Comparison of ENCODE assay signal across 18 cellular contexts in the genomic region with DNA sequence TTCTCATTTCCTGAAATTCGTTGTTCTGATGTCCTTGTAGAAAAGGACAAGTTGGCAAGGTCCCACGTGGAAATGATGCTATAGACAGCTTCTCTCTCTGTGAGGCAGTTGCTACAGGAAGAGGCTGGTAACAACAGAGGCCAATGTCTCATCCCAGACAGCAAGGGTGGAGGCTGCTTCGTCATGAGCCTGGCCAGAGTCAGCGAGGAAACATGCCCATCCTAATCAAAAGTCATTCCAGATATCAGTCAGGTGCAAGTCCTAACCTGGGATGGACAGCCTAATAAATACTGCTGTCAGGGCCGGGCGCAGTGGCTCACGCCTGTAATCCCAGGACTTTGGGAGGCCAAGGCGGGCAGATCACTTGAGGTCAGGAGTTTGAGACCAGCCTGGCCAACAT. TPM values are rescaled to one million over a fixed set of nuclear protein-coding genes. Genes with fewer than 3 reads are reported as not detected.
DNase-seq lines count a peak whose midpoint lies in the region; ATAC-seq and TF ChIP-seq lines count a peak whose summit lies in the region.
"Had no signal": no experiment of that assay in that cellular context is flagged by ENCODE, and none has a peak within 500 bp of the region (broad histone marks: within the 10 kb centered on the region; RNA-seq: fewer than 3 reads in every experiment).

No MANE protein-coding gene starts in this region.

- no peaks in the 10 kb centered on the region for H3K27me3 ChIP-seq in muscle layer of duodenum (ENCODE audit: low read depth, low read length)
- H3K27me3 ChIP-seq in tibial artery = no peaks in the 10 kb centered on the region
- H3K27me3 ChIP-seq: adrenal gland, BLaER1 had no signal

- H3K4me1 ChIP-seq in muscle layer of duodenum (ENCODE audit: control insufficient read depth in 1 of 2, insufficient read depth in 2 of 2, low read length in 2 of 2) (peaks cover 9 to 20% of the 10 kb centered on the region in 2 donors), tibial artery (peaks cover 0 to 66% (median 47%) of the 10 kb centered on the region in 4 donors)

- H3K4me3 Mint-ChIP-seq in activated CD8-positive, alpha-beta memory T cell treated with anti-CD3 and anti-CD28 coated beads, Interleukin-2, amount 10 ng/mL, durations not matched to agents 7 days and 5 days = no peak overlapping the region
- H3K4me3 Mint-ChIP-seq: activated CD8-positive, alpha-beta T cell treated with anti-CD3 and anti-CD28 coated beads for 36 hours; endodermal cell; GM23338; IgD-negative memory B cell; stimulated activated naive CD8-positive, alpha-beta T cell treated with anti-CD3 and anti-CD28 coated beads, Interleukin-15, amount 100 ng/mL, for 72 hours; T-cell had no signal

- ATAC-seq in activated CD8-positive, alpha-beta memory T cell treated with anti-CD3 and anti-CD28 coated beads, Interleukin-2, amount 10 ng/mL, durations not matched to agents 7 days and 5 days = no peak
- ATAC-seq: activated CD8-positive, alpha-beta T cell treated with anti-CD3 and anti-CD28 coated beads for 36 hours; GM23338; stimulated activated naive CD8-positive, alpha-beta T cell treated with anti-CD3 and anti-CD28 coated beads, Interleukin-15, amount 100 ng/mL, for 72 hours; T-cell had no signal

- intact Hi-C loops in tibial artery (cut with DNase I; ENCODE audit: low total_unique reads) = no loop called here

- peak overlapping the region; percentile 76 for H3K27ac ChIP-seq in RWPE1
- peak overlapping the region; percentile 90 for H3K27ac ChIP-seq in muscle layer of duodenum (ENCODE audit: low read length)
- H3K27ac ChIP-seq in tibial artery = peak overlapping the region; percentile 88 to 99
- H3K27ac ChIP-seq: BLaER1, WERI-Rb-1 had no signal

- H3K4me1 Mint-ChIP-seq in activated CD8-positive, alpha-beta memory T cell treated with anti-CD3 and anti-CD28 coated beads, Interleukin-2, amount 10 ng/mL, durations not matched to agents 7 days and 5 days = peaks cover 18% of the 10 kb centered on the region

- no peaks in the 10 kb centered on the region for H3K9me3 ChIP-seq in muscle layer of duodenum (ENCODE audit: control insufficient read depth in 1 of 2, low read length in 2 of 2)
- no peaks in the 10 kb centered on the region for H3K9me3 ChIP-seq in tibial artery
- H3K9me3 ChIP-seq: adrenal gland, BLaER1 had no signal

- no peak overlapping the region for H3K27ac Mint-ChIP-seq in activated CD8-positive, alpha-beta memory T cell treated with anti-CD3 and anti-CD28 coated beads, Interleukin-2, amount 10 ng/mL, durations not matched to agents 7 days and 5 days
- H3K27ac Mint-ChIP-seq: activated CD8-positive, alpha-beta T cell treated with anti-CD3 and anti-CD28 coated beads for 36 hours; endodermal cell; GM23338; stimulated activated naive CD8-positive, alpha-beta T cell treated with anti-CD3 and anti-CD28 coated beads, Interleukin-15, amount 100 ng/mL, for 72 hours had no signal

- H3K9me3 Mint-ChIP-seq in activated CD8-positive, alpha-beta memory T cell treated with anti-CD3 and anti-CD28 coated beads, Interleukin-2, amount 10 ng/mL, durations not matched to agents 7 days and 5 days (ENCODE audit: low read depth) = no peaks in the 10 kb centered on the region
- H3K9me3 Mint-ChIP-seq: activated CD8-positive, alpha-beta T cell treated with anti-CD3 and anti-CD28 coated beads for 36 hours; endodermal cell; GM23338; IgD-negative memory B cell; stimulated activated naive CD8-positive, alpha-beta T cell treated with anti-CD3 and anti-CD28 coated beads, Interleukin-15, amount 100 ng/mL, for 72 hours; T-cell had no signal

- peaks cover 3% of the 10 kb centered on the region for H3K27me3 Mint-ChIP-seq in activated CD8-positive, alpha-beta memory T cell treated with anti-CD3 and anti-CD28 coated beads, Interleukin-2, amount 10 ng/mL, durations not matched to agents 7 days and 5 days
- H3K27me3 Mint-ChIP-seq: activated CD8-positive, alpha-beta T cell treated with anti-CD3 and anti-CD28 coated beads for 36 hours; IgD-negative memory B cell; T-cell had no signal

- H3K4me3 ChIP-seq in epithelial cell of esophagus (ENCODE audit: low read length) = no peak overlapping the region
- H3K4me3 ChIP-seq in muscle layer of duodenum (ENCODE audit: low read depth in 1 of 2, low read length in 2 of 2) = no peak overlapping the region
- no peak overlapping the region for H3K4me3 ChIP-seq in tibial artery
- H3K4me3 ChIP-seq: adrenal gland, BLaER1, GM23338 had no signal

- no peaks in the 10 kb centered on the region for H3K36me3 Mint-ChIP-seq in activated CD8-positive, alpha-beta memory T cell treated with anti-CD3 and anti-CD28 coated beads, Interleukin-2, amount 10 ng/mL, durations not matched to agents 7 days and 5 days
- H3K36me3 Mint-ChIP-seq: T-cell had no signal

- TF ChIP-seq CTCF in RWPE1 (conservative IDR thresholded peaks at IDR 0.05; ENCODE audit: low read depth) = no peak
- TF ChIP-seq CTCF in epithelial cell of esophagus (IDR thresholded peaks at IDR 0.05; ENCODE audit: insufficient read depth, low read depth, low read length, missing control alignments) = no peak
- no peak for TF ChIP-seq CTCF in tibial artery (IDR thresholded peaks at IDR 0.05)

- no peak for DNase-seq in RWPE1 (ENCODE audit: low spot score)
- peak; percentile 93 for DNase-seq in epithelial cell of esophagus (ENCODE audit: low read depth)
- no peak for DNase-seq in tibial artery
- no peak for DNase-seq in midbrain (lab: John Stamatoyannopoulos, UW)
- no peak for DNase-seq in activated CD8-positive, alpha-beta memory T cell treated with anti-CD3 and anti-CD28 coated beads, Interleukin-2, amount 10 ng/mL, durations not matched to agents 7 days and 5 days
- no peak for DNase-seq in NCI-H2081 (lab: John Stamatoyannopoulos, UW)
- DNase-seq: activated CD8-positive, alpha-beta T cell treated with anti-CD3 and anti-CD28 coated beads for 36 hours; adrenal gland; endodermal cell; NCI-H187 treated with DMSO at 0.1 percent for 48 hours; NCI-H446 treated with DMSO at 0.1 percent for 48 hours; stimulated activated naive CD8-positive, alpha-beta T cell treated with anti-CD3 and anti-CD28 coated beads, Interleukin-15, amount 100 ng/mL, for 72 hours; T-cell; WERI-Rb-1 had no signal

- POLR2A ChIA-PET in RWPE1 (lab: Yijun Ruan, JAX; ENCODE audit: low non-redundant PET) = no interaction called here

- H3K36me3 ChIP-seq in muscle layer of duodenum (ENCODE audit: control insufficient read depth in 1 of 2, insufficient read depth in 2 of 2, low read length in 2 of 2) (peaks cover 0 to 15% of the 10 kb centered on the region in 2 donors), tibial artery (no peaks in the 10 kb centered on the region)
- H3K36me3 ChIP-seq: adrenal gland, BLaER1, WERI-Rb-1 had no signal

- CTCF ChIA-PET in RWPE1 (lab: Yijun Ruan, JAX) = no interaction called here
- CTCF ChIA-PET in activated CD8-positive, alpha-beta memory T cell treated with anti-CD3 and anti-CD28 coated beads, Interleukin-2, amount 10 ng/mL, durations not matched to agents 7 days and 5 days (lab: Charles Lee) = interaction anchor here (1.8 kb wide), 1 partner anchor 181 kb away, joined by 4 read pairs; no protein-coding TSS in a partner anchor

RNA-seq across cellular contexts. Expression of a gene that starts 6.4 kb away (rescaled TPM):
- 10 to 100 TPM; 18.5 to 29.3 TPM for total RNA-seq in activated CD8-positive, alpha-beta memory T cell treated with anti-CD3 and anti-CD28 coated beads, Interleukin-2, amount 10 ng/mL, durations not matched to agents 7 days and 5 days
